In genomic region chr4:33037464-33037863, GRCh38 we compare ENCODE assay signal across 31 cellular contexts.
"Had no signal": no experiment of that assay in that cellular context is flagged by ENCODE, and none has a peak within 500 bp of the region (broad histone marks: within the 10 kb centered on the region; RNA-seq: fewer than 3 reads in every experiment).

No MANE protein-coding gene starts in this region.

- H3K36me3 Mint-ChIP-seq: activated CD4-positive, alpha-beta memory T cell treated with anti-CD3 and anti-CD28 coated beads for 36 hours; activated naive CD4-positive, alpha-beta T cell treated with anti-CD3 and anti-CD28 coated beads, Interleukin-2, amount 10 ng/mL, durations not matched to agents 7 days and 5 days; mesothelial cell of epicardium; naive B cell had no signal

- H3K27ac ChIP-seq: epithelial cell of prostate, esophagus squamous epithelium, heart right ventricle, suprapubic skin, tibial artery, WERI-Rb-1 had no signal

- H3K36me3 ChIP-seq: esophagus squamous epithelium, heart right ventricle, suprapubic skin, tibial artery, WERI-Rb-1 had no signal

- ATAC-seq: heart right ventricle, left cardiac atrium, left ventricle myocardium superior, right cardiac atrium had no signal

- H3K4me3 Mint-ChIP-seq: activated CD4-positive, alpha-beta memory T cell treated with anti-CD3 and anti-CD28 coated beads for 36 hours; activated CD4-positive, alpha-beta T cell treated with anti-CD3 and anti-CD28 coated beads, Interleukin-2, amount 10 ng/mL, durations not matched to agents 24 days and 14 days; activated naive CD4-positive, alpha-beta T cell treated with anti-CD3 and anti-CD28 coated beads, Interleukin-2, amount 10 ng/mL, durations not matched to agents 7 days and 5 days; mesothelial cell of epicardium; naive B cell; neural crest cell; T-helper 1 cell treated with Interleukin-12 subunit alpha and Interleukin-12 subunit beta and Interleukin-4 antibody, amounts not matched to agents 30 μg/mL and 1 μg/mL, for 36 hours had no signal

- DNase-seq: activated CD4-positive, alpha-beta memory T cell treated with anti-CD3 and anti-CD28 coated beads for 36 hours; activated CD4-positive, alpha-beta T cell treated with anti-CD3 and anti-CD28 coated beads, Interleukin-2, amount 10 ng/mL, durations not matched to agents 24 days and 14 days; activated CD4-positive, CD25-positive, alpha-beta regulatory T cell treated with anti-CD3 and anti-CD28 coated beads, Interleukin-2, amount 50 U/mL, for 72 hours; activated CD8-positive, alpha-beta memory T cell treated with anti-CD3 and anti-CD28 coated beads, Interleukin-2, amount 50 U/mL, for 4 hours; activated gamma-delta T cell; activated naive CD4-positive, alpha-beta T cell treated with anti-CD3 and anti-CD28 coated beads, Interleukin-2, amount 10 ng/mL, durations not matched to agents 7 days and 5 days; activated T-cell treated with anti-CD3 and anti-CD28 coated beads, Interleukin-2, amount 50 U/mL, for 1 hour; amniotic stem cell; caudate nucleus; esophagus squamous epithelium; foreskin melanocyte; heart right ventricle; left cardiac atrium; left ventricle myocardium superior; naive B cell; right cardiac atrium; stimulated activated CD4-positive, alpha-beta T cell treated with anti-CD3 and anti-CD28 coated beads, Interleukin-15, amount 100 ng/mL, for 24 hours; stimulated activated CD4-positive, alpha-beta T cell treated with anti-CD3 and anti-CD28 coated beads, Interleukin-2, amount 100 ng/mL, for 24 hours; stimulated activated naive CD4-positive, alpha-beta T cell; T-helper 9 cell; tibial artery; WERI-Rb-1 had no signal

- H3K4me3 ChIP-seq: esophagus squamous epithelium, heart right ventricle, suprapubic skin, tibial artery had no signal

- H3K4me1 ChIP-seq: esophagus squamous epithelium, heart right ventricle, suprapubic skin, tibial artery had no signal

- H3K4me1 Mint-ChIP-seq: activated CD4-positive, alpha-beta T cell treated with anti-CD3 and anti-CD28 coated beads, Interleukin-2, amount 10 ng/mL, durations not matched to agents 24 days and 14 days; activated naive CD4-positive, alpha-beta T cell treated with anti-CD3 and anti-CD28 coated beads, Interleukin-2, amount 10 ng/mL, durations not matched to agents 7 days and 5 days; naive B cell; neural crest cell had no signal

- H3K27me3 Mint-ChIP-seq: activated CD4-positive, alpha-beta memory T cell treated with anti-CD3 and anti-CD28 coated beads for 36 hours; activated CD4-positive, alpha-beta T cell treated with anti-CD3 and anti-CD28 coated beads, Interleukin-2, amount 10 ng/mL, durations not matched to agents 24 days and 14 days; activated naive CD4-positive, alpha-beta T cell treated with anti-CD3 and anti-CD28 coated beads, Interleukin-2, amount 10 ng/mL, durations not matched to agents 7 days and 5 days; naive B cell had no signal

- FAIRE-seq: astrocyte, endometrium, islet of Langerhans, TTC549 had no signal

- H3K9me3 ChIP-seq: esophagus squamous epithelium, heart right ventricle, suprapubic skin, tibial artery had no signal

- H3K27me3 ChIP-seq: esophagus squamous epithelium, heart right ventricle, suprapubic skin, tibial artery had no signal

- H3K27ac Mint-ChIP-seq: activated CD4-positive, alpha-beta memory T cell treated with anti-CD3 and anti-CD28 coated beads for 36 hours; activated CD4-positive, alpha-beta T cell treated with anti-CD3 and anti-CD28 coated beads, Interleukin-2, amount 10 ng/mL, durations not matched to agents 24 days and 14 days; activated naive CD4-positive, alpha-beta T cell treated with anti-CD3 and anti-CD28 coated beads, Interleukin-2, amount 10 ng/mL, durations not matched to agents 7 days and 5 days; mesothelial cell of epicardium; naive B cell; T-helper 1 cell treated with Interleukin-12 subunit alpha and Interleukin-12 subunit beta and Interleukin-4 antibody, amounts not matched to agents 30 μg/mL and 1 μg/mL, for 36 hours had no signal

- H3K9me3 Mint-ChIP-seq: activated CD4-positive, alpha-beta T cell treated with anti-CD3 and anti-CD28 coated beads, Interleukin-2, amount 10 ng/mL, durations not matched to agents 24 days and 14 days; naive B cell had no signal
